19 cellular contexts compared by ENCODE assay signal in the genomic region with DNA sequence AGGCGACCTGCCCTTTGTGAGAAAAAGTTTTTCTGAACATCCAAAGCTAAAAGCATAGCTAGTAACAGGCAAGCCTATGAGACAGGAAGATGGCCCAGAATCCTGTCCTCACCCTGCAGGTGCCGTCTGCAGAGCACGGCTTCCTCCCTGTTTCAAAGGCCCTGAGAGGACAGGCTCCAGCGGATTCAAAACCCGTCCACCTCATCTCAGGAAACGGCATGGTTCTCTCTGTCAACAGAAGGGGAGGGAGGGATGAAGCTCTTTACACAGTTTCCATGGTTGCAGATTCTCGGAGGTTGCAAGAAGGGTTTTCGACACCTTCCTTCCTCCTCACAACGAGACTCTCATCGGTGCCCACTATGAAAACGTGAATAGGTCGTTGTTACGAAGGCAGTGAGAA. TPM values are rescaled to one million over a fixed set of nuclear protein-coding genes. Genes with fewer than 3 reads are reported as not detected.
DNase-seq lines count a peak whose midpoint lies in the region; ATAC-seq and TF ChIP-seq lines count a peak whose summit lies in the region.
"Had no signal": no experiment of that assay in that cellular context is flagged by ENCODE, and none has a peak within 500 bp of the region (broad histone marks: within the 10 kb centered on the region; RNA-seq: fewer than 3 reads in every experiment).

No MANE protein-coding gene starts in this region.

- no peak for TF ChIP-seq CTCF in CD4-positive, alpha-beta T cell (IDR thresholded peaks at IDR 0.05)

- H3K27me3 ChIP-seq in BLaER1 treated with 17β-estradiol and CSF1 and Interleukin-3, amounts not matched to agents 10 nM and 100 nM: peaks cover 24 to 29% (median 28%) of the 10 kb centered on the region in 11 experiments
- peaks cover 17% of the 10 kb centered on the region for H3K27me3 ChIP-seq in CD4-positive, alpha-beta T cell (ENCODE audit: control insufficient read depth, insufficient read depth, low read length)

- CTCF ChIA-PET in CD4-positive, alpha-beta T cell (lab: Charles Lee): no interaction called here
- CTCF ChIA-PET in T-cell (lab: Charles Lee): no interaction called here

- peak; percentile 42 for ATAC-seq in CD4-positive, alpha-beta T cell (ENCODE audit: poor library complexity)
- ATAC-seq in T-cell (replicated peaks in 1 of 4) (peak in 3 of 4 experiments; percentile 22 to 64 (median 50)), GM18498 (IDR thresholded peaks at IDR 0.05; ENCODE audit: unreplicated experiment) (no peak)
- ATAC-seq in activated naive CD8-positive, alpha-beta T cell treated with anti-CD3 and anti-CD28 coated beads, Interleukin-2, amount 10 ng/mL, durations not matched to agents 7 days and 5 days (ENCODE audit: low read depth): peak; percentile 70
- no peak for ATAC-seq in stimulated activated naive B cell treated with anti-CD40 and anti-IgM and Interleukin-4, amounts not matched to agents 10 μg/mL and 1 μg/mL and 100 μg/mL, for 72 hours (replicated peaks)

- H3K9me3 ChIP-seq in BLaER1 treated with 17β-estradiol and CSF1 and Interleukin-3, amounts not matched to agents 10 nM and 100 nM (replicated peaks in 1 of 11): no peaks in the 10 kb centered on the region
- H3K9me3 ChIP-seq in CD4-positive, alpha-beta T cell (ENCODE audit: control insufficient read depth, low read length): no peaks in the 10 kb centered on the region
- H3K9me3 ChIP-seq: tibial artery had no signal

- intact Hi-C loops in CD4-positive, alpha-beta T cell (cut with DNase I, micrococcal nuclease): no loop called here

- peaks cover 25% of the 10 kb centered on the region for H3K27me3 Mint-ChIP-seq in CD4-positive, alpha-beta T cell
- H3K27me3 Mint-ChIP-seq in T-cell: peaks cover 16 to 23% of the 10 kb centered on the region in 2 donors
- H3K27me3 Mint-ChIP-seq in activated naive CD8-positive, alpha-beta T cell treated with anti-CD3 and anti-CD28 coated beads, Interleukin-2, amount 10 ng/mL, durations not matched to agents 7 days and 5 days: peaks cover 21% of the 10 kb centered on the region
- H3K27me3 Mint-ChIP-seq in stimulated activated naive B cell treated with anti-CD40 and anti-IgM and Interleukin-4, amounts not matched to agents 10 μg/mL and 1 μg/mL and 100 μg/mL, for 72 hours: peaks cover 22% of the 10 kb centered on the region in 2 donors

- peaks cover 21 to 60% (median 44%) of the 10 kb centered on the region in 11 experiments for H4K20me1 ChIP-seq in BLaER1 treated with 17β-estradiol and CSF1 and Interleukin-3, amounts not matched to agents 10 nM and 100 nM

- H3K4me3 Mint-ChIP-seq in CD4-positive, alpha-beta T cell: peak overlapping the region; percentile 1
- peak overlapping the region in 2 of 3 donors; percentile 5 to 7 for H3K4me3 Mint-ChIP-seq in T-cell
- H3K4me3 Mint-ChIP-seq in activated naive CD8-positive, alpha-beta T cell treated with anti-CD3 and anti-CD28 coated beads, Interleukin-2, amount 10 ng/mL, durations not matched to agents 7 days and 5 days: peak overlapping the region; percentile 25
- H3K4me3 Mint-ChIP-seq in stimulated activated naive B cell treated with anti-CD40 and anti-IgM and Interleukin-4, amounts not matched to agents 10 μg/mL and 1 μg/mL and 100 μg/mL, for 72 hours: no peak overlapping the region

- 0 out of 22 replicates have a peak, but pooled peaks cover 0 to 7% (median 0%) of the 10 kb centered on the region in 11 experiments for H3K36me3 ChIP-seq in BLaER1 treated with 17β-estradiol and CSF1 and Interleukin-3, amounts not matched to agents 10 nM and 100 nM
- H3K36me3 ChIP-seq: tibial artery had no signal

- POLR2A ChIA-PET in CD4-positive, alpha-beta T cell (lab: Charles Lee): no interaction called here
- POLR2A ChIA-PET in T-cell (lab: Charles Lee): no interaction called here
- POLR2A ChIA-PET in activated naive CD8-positive, alpha-beta T cell treated with anti-CD3 and anti-CD28 coated beads, Interleukin-2, amount 10 ng/mL, durations not matched to agents 7 days and 5 days (lab: Charles Lee): no interaction called here

- DNase-seq in CD4-positive, alpha-beta T cell: peak in 1 of 10 experiments; percentile 9
- DNase-seq in T-cell (peak in 5 of 34 experiments; percentile 13 to 26 (median 20)), DMS79 treated with DMSO at 0.1 percent for 48 hours (lab: John Stamatoyannopoulos, UW) (no peak)
- DNase-seq in activated naive CD8-positive, alpha-beta T cell treated with anti-CD3 and anti-CD28 coated beads, Interleukin-2, amount 10 ng/mL, durations not matched to agents 7 days and 5 days: no peak
- DNase-seq in stimulated activated naive B cell treated with anti-CD40 and anti-IgM and Interleukin-4, amounts not matched to agents 10 μg/mL and 1 μg/mL and 100 μg/mL, for 72 hours: no peak
- DNase-seq: activated T-cell treated with anti-CD3 and anti-CD28 coated beads, Interleukin-2, amount 50 U/mL, for 48 hours; DND-41; KBM-7; NCI-H1694; nucleus accumbens; SHP77; small intestine; stimulated activated CD4-positive, alpha-beta T cell treated with anti-CD3 and anti-CD28 coated beads, Interleukin-2, amount 100 ng/mL, for 48 hours; stimulated activated naive CD4-positive, alpha-beta T cell treated with Interleukin-2 at 50 U/mL for 16 hours; tibial artery had no signal

- peaks cover 19% of the 10 kb centered on the region for H3K4me1 Mint-ChIP-seq in CD4-positive, alpha-beta T cell (ENCODE audit: low read depth)
- peaks cover 25 to 27% (median 25%) of the 10 kb centered on the region in 3 donors for H3K4me1 Mint-ChIP-seq in T-cell
- H3K4me1 Mint-ChIP-seq in activated naive CD8-positive, alpha-beta T cell treated with anti-CD3 and anti-CD28 coated beads, Interleukin-2, amount 10 ng/mL, durations not matched to agents 7 days and 5 days: peaks cover 19% of the 10 kb centered on the region
- peaks cover 15 to 21% of the 10 kb centered on the region in 2 donors for H3K4me1 Mint-ChIP-seq in stimulated activated naive B cell treated with anti-CD40 and anti-IgM and Interleukin-4, amounts not matched to agents 10 μg/mL and 1 μg/mL and 100 μg/mL, for 72 hours

- H3K27ac ChIP-seq in BLaER1 treated with 17β-estradiol and CSF1 and Interleukin-3, amounts not matched to agents 10 nM and 100 nM: peak overlapping the region in 1 of 11 experiments; percentile 36; a peak in 1 of 22 replicates
- no peak overlapping the region for H3K27ac ChIP-seq in CD4-positive, alpha-beta T cell (ENCODE audit: low read depth, low read length)
- H3K27ac ChIP-seq: coronary artery, tibial artery had no signal

- peak overlapping the region in 1 of 11 experiments; percentile 40; a peak in 2 of 22 replicates for H3K9ac ChIP-seq in BLaER1 treated with 17β-estradiol and CSF1 and Interleukin-3, amounts not matched to agents 10 nM and 100 nM

- H3K4me1 ChIP-seq in BLaER1 treated with 17β-estradiol and CSF1 and Interleukin-3, amounts not matched to agents 10 nM and 100 nM: peaks cover 12 to 50% (median 36%) of the 10 kb centered on the region in 10 experiments

- H3K4me2 ChIP-seq in BLaER1 treated with 17β-estradiol and CSF1 and Interleukin-3, amounts not matched to agents 10 nM and 100 nM: peak overlapping the region in 8 of 11 experiments; percentile 42 to 71 (median 62); a peak in 15 of 22 replicates

- H3K36me3 Mint-ChIP-seq in CD4-positive, alpha-beta T cell (ENCODE audit: low read depth): no peaks in the 10 kb centered on the region
- H3K36me3 Mint-ChIP-seq in T-cell: peaks cover 8% of the 10 kb centered on the region
- no peaks in the 10 kb centered on the region for H3K36me3 Mint-ChIP-seq in activated naive CD8-positive, alpha-beta T cell treated with anti-CD3 and anti-CD28 coated beads, Interleukin-2, amount 10 ng/mL, durations not matched to agents 7 days and 5 days
- H3K36me3 Mint-ChIP-seq in stimulated activated naive B cell treated with anti-CD40 and anti-IgM and Interleukin-4, amounts not matched to agents 10 μg/mL and 1 μg/mL and 100 μg/mL, for 72 hours: peaks cover 8 to 11% of the 10 kb centered on the region in 2 donors

- no peaks in the 10 kb centered on the region for H3K9me3 Mint-ChIP-seq in CD4-positive, alpha-beta T cell
- no peaks in the 10 kb centered on the region for H3K9me3 Mint-ChIP-seq in T-cell
- H3K9me3 Mint-ChIP-seq in activated naive CD8-positive, alpha-beta T cell treated with anti-CD3 and anti-CD28 coated beads, Interleukin-2, amount 10 ng/mL, durations not matched to agents 7 days and 5 days: no peaks in the 10 kb centered on the region
- no peaks in the 10 kb centered on the region for H3K9me3 Mint-ChIP-seq in stimulated activated naive B cell treated with anti-CD40 and anti-IgM and Interleukin-4, amounts not matched to agents 10 μg/mL and 1 μg/mL and 100 μg/mL, for 72 hours

- no peak overlapping the region for H3K4me3 ChIP-seq in BLaER1 treated with 17β-estradiol and CSF1 and Interleukin-3, amounts not matched to agents 10 nM and 100 nM
- H3K4me3 ChIP-seq: coronary artery, lung, tibial artery had no signal

- H3K27ac Mint-ChIP-seq in CD4-positive, alpha-beta T cell: peak overlapping the region; percentile 36
- peak overlapping the region; percentile 16 to 76 for H3K27ac Mint-ChIP-seq in T-cell
- peak overlapping the region; percentile 66 for H3K27ac Mint-ChIP-seq in activated naive CD8-positive, alpha-beta T cell treated with anti-CD3 and anti-CD28 coated beads, Interleukin-2, amount 10 ng/mL, durations not matched to agents 7 days and 5 days
- H3K27ac Mint-ChIP-seq in stimulated activated naive B cell treated with anti-CD40 and anti-IgM and Interleukin-4, amounts not matched to agents 10 μg/mL and 1 μg/mL and 100 μg/mL, for 72 hours: no peak overlapping the region

RNA-seq across cellular contexts. Expression of gene PPP2R3B, which starts 8.3 kb away (rescaled TPM):
- 10 to 100 TPM; 12.1 to 14.0 TPM for total RNA-seq in CD4-positive, alpha-beta T cell
- total RNA-seq in T-cell: 10 to 100 TPM; 30.5 to 56.5 (median 46.6) TPM
- 10 to 100 TPM; 40.3 to 40.7 TPM for total RNA-seq in activated naive CD8-positive, alpha-beta T cell treated with anti-CD3 and anti-CD28 coated beads, Interleukin-2, amount 10 ng/mL, durations not matched to agents 7 days and 5 days

RNA-seq across cellular contexts. Expression of gene GTPBP6, which starts 59.8 kb away (rescaled TPM):
- 10 to 100 TPM; 53.5 to 53.9 TPM for total RNA-seq in CD4-positive, alpha-beta T cell
- 100 to 1,000 TPM in 3 of 5 donors, 10 to 100 TPM in 2; 58.8 to 112 (median 111) TPM for total RNA-seq in T-cell
- 10 to 100 TPM; 63.1 to 64.5 TPM for total RNA-seq in activated naive CD8-positive, alpha-beta T cell treated with anti-CD3 and anti-CD28 coated beads, Interleukin-2, amount 10 ng/mL, durations not matched to agents 7 days and 5 days

Comparison
In these comparisons a context has a peak if more than half of its experiments do, and no peak if none do; other contexts are left out.
1. ATAC-seq: peak in CD4-positive, alpha-beta T cell (single experiment), T-cell (3 of 4) and activated naive CD8-positive, alpha-beta T cell treated with anti-CD3 and anti-CD28 coated beads, Interleukin-2, amount 10 ng/mL, durations not matched to agents 7 days and 5 days (single experiment); none in stimulated activated naive B cell treated with anti-CD40 and anti-IgM and Interleukin-4, amounts not matched to agents 10 μg/mL and 1 μg/mL and 100 μg/mL, for 72 hours (0 of 2) and GM18498 (single experiment).
2. H3K4me3 Mint-ChIP-seq: peak in CD4-positive, alpha-beta T cell (single experiment), T-cell (2 of 3) and activated naive CD8-positive, alpha-beta T cell treated with anti-CD3 and anti-CD28 coated beads, Interleukin-2, amount 10 ng/mL, durations not matched to agents 7 days and 5 days (single experiment); none in stimulated activated naive B cell treated with anti-CD40 and anti-IgM and Interleukin-4, amounts not matched to agents 10 μg/mL and 1 μg/mL and 100 μg/mL, for 72 hours (0 of 2).